8 cellular contexts compared by ENCODE assay signal in the genomic region with DNA sequence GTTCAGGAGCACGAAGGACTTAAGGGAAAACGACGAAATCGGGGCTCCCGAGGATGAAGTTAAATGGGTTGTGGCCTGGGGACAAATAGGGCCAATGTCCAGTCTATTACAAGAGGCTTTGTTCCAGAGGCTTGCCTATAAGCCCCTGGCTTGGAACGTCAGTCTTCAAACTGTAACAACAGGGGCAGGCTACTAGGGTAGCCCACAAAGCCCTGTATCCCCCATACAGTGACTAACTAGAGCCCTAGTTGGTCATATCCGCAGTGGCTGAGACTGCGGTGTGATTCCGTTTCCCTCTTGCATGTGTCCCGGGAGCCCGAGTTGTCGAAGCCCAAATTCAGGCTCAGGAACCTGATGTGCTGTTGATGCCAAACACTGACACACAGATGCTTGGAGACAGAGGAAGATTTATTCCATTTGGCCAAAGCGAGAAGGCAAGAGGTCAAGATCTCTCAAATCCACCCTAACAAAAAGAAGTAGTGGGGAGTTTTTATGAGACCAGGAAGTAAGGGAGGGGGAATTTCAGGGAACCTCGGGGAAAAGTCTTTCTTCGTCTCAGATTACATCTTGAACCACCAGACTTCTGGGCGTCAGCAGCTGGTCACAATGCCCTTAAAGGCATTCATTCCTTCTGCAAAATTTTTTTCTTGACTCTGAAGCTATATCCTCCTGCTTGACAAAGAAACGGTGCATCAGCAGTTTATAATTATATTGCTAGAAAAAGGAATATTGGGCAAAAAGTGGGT. TPM values are rescaled to one million over a fixed set of nuclear protein-coding genes. Genes with fewer than 3 reads are reported as not detected.
DNase-seq lines count a peak whose midpoint lies in the region; ATAC-seq and TF ChIP-seq lines count a peak whose summit lies in the region.

No MANE protein-coding gene starts in this region.

- TF ChIP-seq RAD21 in neural cell (conservative IDR thresholded peaks at IDR 0.05), result no peak

- H3K4me3 ChIP-seq in neural cell (ENCODE audit: low read length) (peak overlapping the region; percentile 90), thymus (ENCODE audit: low read length) (peak overlapping the region; percentile 88)

- peak; percentile 2 for DNase-seq in DMS153 (lab: John Stamatoyannopoulos, UW)
- no peak for DNase-seq in DMS153 treated with DMSO at 0.1 percent for 48 hours (lab: John Stamatoyannopoulos, UW; ENCODE audit: unreplicated experiment)
- DNase-seq in OCI-M1 (lab: John Stamatoyannopoulos, UW), result peak; percentile 59
- peak; percentile 67 for DNase-seq in fibroblast of the conjunctiva (ENCODE audit: low read depth)

- no peaks in the 10 kb centered on the region for H3K27me3 Mint-ChIP-seq in activated T-helper 17 cell treated with anti-CD3 and anti-CD28 coated beads, Interleukin-2, amount 50 U/mL, for 72 hours

- H3K9me3 ChIP-seq in neural cell (ENCODE audit: low read length) (no peaks in the 10 kb centered on the region), thymus (ENCODE audit: control insufficient read depth) (no peaks in the 10 kb centered on the region)

- H3K27ac ChIP-seq in neural cell (ENCODE audit: low read length) (peak overlapping the region; percentile 12), thymus (ENCODE audit: low read depth) (peak overlapping the region; percentile 99)

- H3K27me3 ChIP-seq in neural cell (ENCODE audit: insufficient read depth, low read depth, low read length) (peaks cover 15% of the 10 kb centered on the region), thymus (ENCODE audit: control insufficient read depth, insufficient read depth) (no peaks in the 10 kb centered on the region)

- H3K4me1 ChIP-seq in thymus (ENCODE audit: control insufficient read depth, insufficient read depth, low read length), result peaks cover 29% of the 10 kb centered on the region

- no peaks in the 10 kb centered on the region for H3K79me2 ChIP-seq in neural cell (replicated peaks; ENCODE audit: insufficient read depth, low read length)

- H3K36me3 ChIP-seq in neural cell (ENCODE audit: insufficient read depth, low read length) (no peaks in the 10 kb centered on the region), thymus (ENCODE audit: control insufficient read depth, insufficient read depth) (peaks cover 12% of the 10 kb centered on the region)

- H3K4me3 Mint-ChIP-seq in activated T-helper 17 cell treated with anti-CD3 and anti-CD28 coated beads, Interleukin-2, amount 50 U/mL, for 72 hours, result peak overlapping the region; percentile 90

- H3K9me2 ChIP-seq in neural cell (ENCODE audit: insufficient read depth, low read length), result no peaks in the 10 kb centered on the region

- H2AFZ ChIP-seq in neural cell (ENCODE audit: low read depth, low read length), result peak overlapping the region; percentile 65

- no peaks in the 10 kb centered on the region for H3K9me3 Mint-ChIP-seq in activated T-helper 17 cell treated with anti-CD3 and anti-CD28 coated beads, Interleukin-2, amount 50 U/mL, for 72 hours

- 7% methylated on average over 17 of the region's 17 CpGs for WGBS in thymus

- ATAC-seq in activated T-helper 17 cell treated with anti-CD3 and anti-CD28 coated beads, Interleukin-2, amount 50 U/mL, for 72 hours (replicated peaks), result peak; percentile 43
- no peak for ATAC-seq in GM21529 (IDR thresholded peaks at IDR 0.05; ENCODE audit: unreplicated experiment)

- peak overlapping the region; percentile 73 for H3K9ac ChIP-seq in neural cell (ENCODE audit: low read length)

- H3K36me3 Mint-ChIP-seq in activated T-helper 17 cell treated with anti-CD3 and anti-CD28 coated beads, Interleukin-2, amount 50 U/mL, for 72 hours (ENCODE audit: low read depth), result peaks cover 49% of the 10 kb centered on the region

- H4K20me1 ChIP-seq in neural cell (ENCODE audit: insufficient read depth), result no peaks in the 10 kb centered on the region

- peak overlapping the region; percentile 76 for H3K4me2 ChIP-seq in neural cell (ENCODE audit: low read length)

- peaks cover 55% of the 10 kb centered on the region for H3K4me1 Mint-ChIP-seq in activated T-helper 17 cell treated with anti-CD3 and anti-CD28 coated beads, Interleukin-2, amount 50 U/mL, for 72 hours

- H3K27ac Mint-ChIP-seq in activated T-helper 17 cell treated with anti-CD3 and anti-CD28 coated beads, Interleukin-2, amount 50 U/mL, for 72 hours, result peak overlapping the region; percentile 92

- no peak for TF ChIP-seq EP300 in neural cell (conservative IDR thresholded peaks at IDR 0.05; ENCODE audit: poor library complexity, severe bottlenecking)

- no peak for TF ChIP-seq CTCF in neural cell (IDR thresholded peaks at IDR 0.05; ENCODE audit: poor library complexity, severe bottlenecking)

- H3F3A ChIP-seq in neural cell (ENCODE audit: insufficient read depth, low read length, poor library complexity, severe bottlenecking), result no peaks in the 10 kb centered on the region

TF ChIP-seq in neural cell, 6 proteins besides CTCF, POLR2A, EP300 and RAD21:
- no peak for TF ChIP-seq TAF1 (IDR thresholded peaks at IDR 0.05; ENCODE audit: low read depth)
- TF ChIP-seq POLR2AphosphoS5 (IDR thresholded peaks at IDR 0.05), result no peak
- no peak for TF ChIP-seq EZH2 (IDR thresholded peaks at IDR 0.05; ENCODE audit: borderline replicate concordance, insufficient read depth, low read length, poor library complexity, severe bottlenecking)
- no peak for TF ChIP-seq SMC3 (conservative IDR thresholded peaks at IDR 0.05; ENCODE audit: poor library complexity)
- TF ChIP-seq REST (IDR thresholded peaks at IDR 0.05; ENCODE audit: borderline replicate concordance), result no peak
- no peak for TF ChIP-seq MXI1 (conservative IDR thresholded peaks at IDR 0.05; ENCODE audit: poor library complexity, severe bottlenecking)
TF ChIP-seq in neural cell: peak in this region for 0.

RNA-seq across cellular contexts. Expression of gene SLFN5, which starts 0.8 kb away (rescaled TPM):
- 10 to 100 TPM; 31.3 to 45.6 TPM for total RNA-seq in activated T-helper 17 cell treated with anti-CD3 and anti-CD28 coated beads, Interleukin-2, amount 50 U/mL, for 72 hours
- polyA plus RNA-seq in neural cell (2.1 and 2.5 TPM in 2 replicates), thymus (24.8 TPM)
- 6.8 and 11.7 TPM in 2 replicates for polyA minus RNA-seq in neural cell

RNA-seq across cellular contexts. Expression of gene SLC35G3, which starts 49.4 kb away (rescaled TPM):
- not detected for total RNA-seq in activated T-helper 17 cell treated with anti-CD3 and anti-CD28 coated beads, Interleukin-2, amount 50 U/mL, for 72 hours
- polyA plus RNA-seq in neural cell, result not detected in 2 replicates
- not detected in 2 replicates for polyA minus RNA-seq in neural cell
- polyA plus RNA-seq in thymus, result 0.09 TPM
